In the genomic region with DNA sequence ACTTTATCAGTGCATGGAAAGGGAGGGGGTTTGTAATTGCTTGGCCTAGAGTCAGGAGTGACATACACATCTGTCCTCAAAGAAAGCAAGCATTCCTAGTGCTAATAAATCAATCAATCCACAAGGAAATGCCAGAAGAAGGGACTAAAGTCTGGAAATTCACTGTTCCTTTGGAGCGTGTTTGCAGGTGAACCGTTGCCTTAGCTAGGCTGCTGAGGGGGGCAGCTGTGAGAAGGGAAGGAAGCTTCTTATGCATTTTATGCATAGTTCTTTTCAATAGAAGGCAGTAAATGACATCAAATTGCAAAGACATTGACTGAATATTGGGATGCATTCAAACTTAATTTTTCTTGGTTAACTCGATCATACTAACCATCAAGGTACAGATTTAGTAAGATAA, we compare ENCODE assay signal across 27 cellular contexts.
DNase-seq lines count a peak whose midpoint lies in the region; ATAC-seq, FAIRE-seq and TF ChIP-seq lines count a peak whose summit lies in the region.
"Had no signal": no experiment of that assay in that cellular context is flagged by ENCODE, and none has a peak within 500 bp of the region (broad histone marks: within the 10 kb centered on the region; RNA-seq: fewer than 3 reads in every experiment).

No MANE protein-coding gene starts in this region.

- ATAC-seq in HG02973 (IDR thresholded peaks at IDR 0.05; ENCODE audit: unreplicated experiment): no peak
- ATAC-seq: K562, Right ventricle myocardium inferior, SK-N-SH treated with all-trans-retinoic acid at 6 μM for 48 hours had no signal

- no peaks in the 10 kb centered on the region for H3K79me1 ChIP-seq in H9 (ENCODE audit: insufficient read depth, low read depth, low read length, poor library complexity, severe bottlenecking)
- no peaks in the 10 kb centered on the region for H3K79me1 ChIP-seq in neuronal stem cell (ENCODE audit: low read depth, low read length)

- TF ChIP-seq CTCF in H9 (conservative IDR thresholded peaks at IDR 0.05): no peak
- no peak for TF ChIP-seq CTCF in bronchial epithelial cell (IDR thresholded peaks at IDR 0.05; ENCODE audit: insufficient read depth, low read length, severe bottlenecking)

- no peak overlapping the region for H3T11ph ChIP-seq in H9 (ENCODE audit: low read length)

- H3K36me3 ChIP-seq in bronchial epithelial cell (ENCODE audit: control insufficient read depth, insufficient read depth, low read length) (no peaks in the 10 kb centered on the region), neuronal stem cell (replicated peaks in 1 of 2; ENCODE audit: control insufficient read depth in 2 of 2, insufficient read depth in 2 of 2, low read length in 2 of 2) (no peaks in the 10 kb centered on the region)
- H3K36me3 ChIP-seq: BLaER1 treated with 17β-estradiol and CSF1 and Interleukin-3, amounts not matched to agents 10 nM and 100 nM; SJCRH30 had no signal

- peak; percentile 52 for FAIRE-seq in bronchial epithelial cell (lab: Jason Lieb, UNC)
- FAIRE-seq: A204.1, D721Med, G401.6, K562 had no signal

- H3K4me3 Mint-ChIP-seq in H9: no peak overlapping the region; a peak in 1 of 5 replicates
- H3K4me3 Mint-ChIP-seq: CD4-positive, alpha-beta T cell had no signal

- H3K4me2 ChIP-seq in H9 (ENCODE audit: insufficient read depth, insufficient read length, low read length): no peak overlapping the region
- H3K4me2 ChIP-seq in neuronal stem cell (ENCODE audit: insufficient read depth, low read length, poor library complexity, severe bottlenecking): no peak overlapping the region
- H3K4me2 ChIP-seq: BLaER1 treated with 17β-estradiol and CSF1 and Interleukin-3, amounts not matched to agents 10 nM and 100 nM; PC-9 had no signal

- H2BK5ac ChIP-seq in H9 (ENCODE audit: insufficient read length, low read length) (no peak overlapping the region), neuronal stem cell (ENCODE audit: low read length) (no peak overlapping the region)

- H3K9ac ChIP-seq in H9 (ENCODE audit: extremely low read depth, insufficient read length, low read length) (no peak overlapping the region), neuronal stem cell (ENCODE audit: low read depth, low read length, poor library complexity) (no peak overlapping the region)
- H3K9ac ChIP-seq: BLaER1 treated with 17β-estradiol and CSF1 and Interleukin-3, amounts not matched to agents 10 nM and 100 nM had no signal

- H2AFZ ChIP-seq in H9 (ENCODE audit: low read length) (no peak overlapping the region), neuronal stem cell (ENCODE audit: low read length) (peak overlapping the region; percentile 40)
- H2AFZ ChIP-seq: PC-9 had no signal

- H3K9me3 ChIP-seq in H9 (ENCODE audit: control insufficient read depth, low read depth, low read length): no peaks in the 10 kb centered on the region
- no peaks in the 10 kb centered on the region for H3K9me3 ChIP-seq in neuronal stem cell (replicated peaks in 1 of 2; ENCODE audit: control insufficient read depth in 2 of 2, insufficient read depth in 1 of 2, low read depth in 1 of 2, low read length in 2 of 2)
- H3K9me3 ChIP-seq: BLaER1 treated with 17β-estradiol and CSF1 and Interleukin-3, amounts not matched to agents 10 nM and 100 nM; SJCRH30 had no signal

- H4K91ac ChIP-seq in H9 (ENCODE audit: insufficient read length, low read depth, low read length): no peak overlapping the region
- no peak overlapping the region for H4K91ac ChIP-seq in neuronal stem cell (ENCODE audit: low read depth, low read length, poor library complexity)

- no peak overlapping the region for H2AK5ac ChIP-seq in H9 (ENCODE audit: insufficient read length, low read length)
- no peak overlapping the region for H2AK5ac ChIP-seq in neuronal stem cell (ENCODE audit: low read depth, low read length)

- DNase-seq in H9 (peak; percentile 33), bronchial epithelial cell (ENCODE audit: low read depth) (no peak), iPS-NIHi11 (ENCODE audit: low spot score) (peak; percentile 8), neuronal stem cell (ENCODE audit: low spot score) (no peak), GOT3 (lab: John Stamatoyannopoulos, UW) (no peak), amygdala (lab: John Stamatoyannopoulos, UW) (no peak)
- DNase-seq: AML-193; CD4-positive, alpha-beta T cell; Kasumi-1; MV-4-11; NCI-H1105; NCI-H146; NCI-H1930; NCI-H2107; NCI-H524; NCI-H774; PC-9; SJCRH30 had no signal

- no peak overlapping the region for H3K14ac ChIP-seq in H9 (ENCODE audit: insufficient read depth, low read length)
- no peak overlapping the region for H3K14ac ChIP-seq in neuronal stem cell (ENCODE audit: low read length)

- H3K27ac Mint-ChIP-seq in H9: peak overlapping the region; percentile 76 to 94 (median 90); a peak in 6 of 7 replicates
- H3K27ac Mint-ChIP-seq: CD4-positive, alpha-beta T cell had no signal

- H2BK120ac ChIP-seq in H9 (ENCODE audit: low read depth, low read length, poor library complexity, severe bottlenecking) (no peak overlapping the region), neuronal stem cell (ENCODE audit: low read depth, low read length) (no peak overlapping the region)

- H3K23me2 ChIP-seq in H9 (ENCODE audit: insufficient read length, low read depth, low read length, poor library complexity, severe bottlenecking): no peaks in the 10 kb centered on the region

- H3K36me3 Mint-ChIP-seq in H9 (ENCODE audit: insufficient read depth in 1 of 3, low read depth in 3 of 3): no peaks in the 10 kb centered on the region; a peak in 1 of 7 replicates

- H3K56ac ChIP-seq in H9 (ENCODE audit: insufficient read length, low read depth, low read length): no peak overlapping the region

- H3K4ac ChIP-seq in H9 (ENCODE audit: low read depth, low read length): no peak overlapping the region
- H3K4ac ChIP-seq in neuronal stem cell (ENCODE audit: low read length): no peak overlapping the region

- H4K20me1 ChIP-seq in H9 (ENCODE audit: control insufficient read depth, insufficient read depth, insufficient read length): no peaks in the 10 kb centered on the region
- H4K20me1 ChIP-seq: BLaER1 treated with 17β-estradiol and CSF1 and Interleukin-3, amounts not matched to agents 10 nM and 100 nM had no signal

- H4K5ac ChIP-seq in H9 (ENCODE audit: insufficient read length, low read depth, low read length): no peak overlapping the region

- H3K4me1 Mint-ChIP-seq in H9: peaks cover 19 to 24% of the 10 kb centered on the region in 2 experiments

- H3K23ac ChIP-seq in H9 (ENCODE audit: insufficient read length, low read depth, low read length): no peak overlapping the region
- H3K23ac ChIP-seq in neuronal stem cell (ENCODE audit: low read depth, low read length, poor library complexity): no peak overlapping the region

- H2BK15ac ChIP-seq in H9 (ENCODE audit: low read depth, low read length) (no peak overlapping the region), neuronal stem cell (ENCODE audit: low read length) (no peak overlapping the region)

- H3K79me2 ChIP-seq in H9 (ENCODE audit: insufficient read depth, low read length): no peaks in the 10 kb centered on the region

- H2BK12ac ChIP-seq in H9 (ENCODE audit: insufficient read length, low read depth, low read length): no peak overlapping the region
- no peak overlapping the region for H2BK12ac ChIP-seq in neuronal stem cell (ENCODE audit: low read length)

- peak overlapping the region; percentile 69 for H3K27ac ChIP-seq in H9 (ENCODE audit: insufficient read length, low read depth, low read length)
- no peak overlapping the region for H3K27ac ChIP-seq in neuronal stem cell (replicated peaks; ENCODE audit: low read length)
- H3K27ac ChIP-seq: BLaER1 treated with 17β-estradiol and CSF1 and Interleukin-3, amounts not matched to agents 10 nM and 100 nM; HL-60; PC-9; SJCRH30 had no signal

- H3K4me1 ChIP-seq in H9 (ENCODE audit: insufficient read depth, low read length) (no peaks in the 10 kb centered on the region; the same call in 1 of the 2 replicates), neuronal stem cell (ENCODE audit: control insufficient read depth in 2 of 2, insufficient read depth in 1 of 2, low read depth in 1 of 2, low read length in 2 of 2) (peaks cover 2 to 3% of the 10 kb centered on the region in 2 donors)
- H3K4me1 ChIP-seq: BLaER1 treated with 17β-estradiol and CSF1 and Interleukin-3, amounts not matched to agents 10 nM and 100 nM; SJCRH30 had no signal

- H3K9me3 Mint-ChIP-seq in H9: peaks cover 2 to 3% of the 10 kb centered on the region in 2 experiments; a peak in 1 of 5 replicates

- H3K18ac ChIP-seq in H9 (ENCODE audit: insufficient read length, low read depth, low read length): no peak overlapping the region
- H3K18ac ChIP-seq in neuronal stem cell (ENCODE audit: low read length): no peak overlapping the region

- H2BK20ac ChIP-seq in H9 (ENCODE audit: low read depth, low read length, poor library complexity, severe bottlenecking): no peak overlapping the region

- no CpG with 5 or more reads among the region's 3 CpGs for WGBS in H9 (ENCODE audit: extremely low coverage, insufficient read length, low lambda C conversion rate)
- no CpG with 5 or more reads among the region's 3 CpGs for WGBS in neuronal stem cell (ENCODE audit: extremely low coverage in 2 of 2, insufficient read length in 2 of 2, insufficient replicate concordance in 1 of 2), 2 donors

- H3K27me3 Mint-ChIP-seq in H9 (ENCODE audit: low read depth): no peaks in the 10 kb centered on the region
- H3K27me3 Mint-ChIP-seq: CD4-positive, alpha-beta T cell had no signal

- no peak overlapping the region for H3K4me3 ChIP-seq in bronchial epithelial cell (ENCODE audit: low read depth, low read length)
- H3K4me3 ChIP-seq in neuronal stem cell (ENCODE audit: low read length in 2 of 2): no peak overlapping the region
- H3K4me3 ChIP-seq: BLaER1 treated with 17β-estradiol and CSF1 and Interleukin-3, amounts not matched to agents 10 nM and 100 nM; K562; PC-9; SJCRH30 had no signal

- no peaks in the 10 kb centered on the region for H3K27me3 ChIP-seq in H9 (ENCODE audit: insufficient read depth, low read length)
- H3K27me3 ChIP-seq in bronchial epithelial cell (ENCODE audit: control insufficient read depth, insufficient read depth, low read length): no peaks in the 10 kb centered on the region
- H3K27me3 ChIP-seq in neuronal stem cell (ENCODE audit: control insufficient read depth in 3 of 3, insufficient read depth in 3 of 3, low read depth in 1 of 3, low read length in 3 of 3): no peaks in the 10 kb centered on the region
- H3K27me3 ChIP-seq: BLaER1 treated with 17β-estradiol and CSF1 and Interleukin-3, amounts not matched to agents 10 nM and 100 nM; SJCRH30 had no signal

- H4K8ac ChIP-seq in H9 (replicated peaks; ENCODE audit: insufficient read length, low read depth, low read length): no peak overlapping the region
- no peak overlapping the region for H4K8ac ChIP-seq in neuronal stem cell (ENCODE audit: low read depth, low read length)

Comparison
In these comparisons a context has a peak if more than half of its experiments do, and no peak if none do; other contexts are left out.
1. DNase-seq: peak in H9 (single experiment) and iPS-NIHi11 (single experiment); none in bronchial epithelial cell (single experiment), neuronal stem cell (single experiment), GOT3 (single experiment) and amygdala (0 of 56).